2 cellular contexts compared by ENCODE assay signal in the genomic region with DNA sequence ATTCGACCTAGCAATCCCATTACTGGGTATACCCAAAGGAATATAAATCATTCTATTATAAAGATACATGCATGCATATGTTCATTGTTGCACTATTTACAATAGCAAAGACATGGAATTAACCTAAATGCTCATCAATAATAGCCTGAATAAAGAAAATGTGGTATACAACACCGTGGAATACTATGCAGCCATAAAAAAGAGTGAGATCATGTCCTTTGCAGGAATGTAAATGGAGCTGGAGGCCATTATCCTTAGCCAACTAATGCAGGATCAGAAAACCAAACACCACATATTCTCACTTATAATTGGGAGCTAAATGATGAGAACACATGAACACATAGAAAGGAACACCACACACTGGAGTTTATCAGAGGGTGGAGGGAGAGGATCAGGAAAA.
TF ChIP-seq lines count a peak whose summit lies in the region.

No MANE protein-coding gene starts in this region.

TF ChIP-seq in HEK293, 187 proteins besides CTCF, POLR2A, EP300 and RAD21 (continued from another document):
- TF ChIP-seq, protein P1, sequence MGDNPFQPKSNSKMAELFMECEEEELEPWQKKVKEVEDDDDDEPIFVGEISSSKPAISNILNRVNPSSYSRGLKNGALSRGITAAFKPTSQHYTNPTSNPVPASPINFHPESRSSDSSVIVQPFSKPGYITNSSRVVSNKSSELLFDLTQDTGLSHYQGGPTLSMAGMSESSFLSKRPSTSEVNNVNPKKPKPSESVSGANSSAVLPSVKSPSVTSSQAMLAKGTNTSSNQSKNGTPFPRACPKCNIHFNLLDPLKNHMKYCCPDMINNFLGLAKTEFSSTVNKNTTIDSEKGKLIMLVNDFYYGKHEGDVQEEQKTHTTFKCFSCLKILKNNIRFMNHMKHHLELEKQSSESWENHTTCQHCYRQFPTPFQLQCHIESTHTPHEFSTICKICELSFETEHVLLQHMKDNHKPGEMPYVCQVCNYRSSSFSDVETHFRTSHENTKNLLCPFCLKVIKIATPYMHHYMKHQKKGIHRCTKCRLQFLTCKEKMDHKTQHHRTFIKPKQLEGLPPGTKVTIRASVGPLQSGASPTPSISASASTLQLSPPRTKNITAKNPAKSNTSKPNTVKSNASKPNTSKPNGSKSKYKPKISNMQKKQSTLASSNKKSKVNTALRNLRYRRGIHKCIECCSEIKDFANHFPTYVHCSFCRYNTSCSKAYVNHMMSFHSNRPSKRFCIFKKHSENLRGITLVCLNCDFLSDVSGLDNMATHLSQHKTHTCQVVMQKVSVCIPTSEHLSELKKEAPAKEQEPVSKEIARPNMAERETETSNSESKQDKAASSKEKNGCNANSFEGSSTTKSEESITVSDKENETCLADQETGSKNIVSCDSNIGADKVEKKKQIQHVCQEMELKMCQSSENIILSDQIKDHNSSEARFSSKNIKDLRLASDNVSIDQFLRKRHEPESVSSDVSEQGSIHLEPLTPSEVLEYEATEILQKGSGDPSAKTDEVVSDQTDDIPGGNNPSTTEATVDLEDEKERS (tag by site-specific recombination; IDR thresholded peaks at IDR 0.05) = 0 out of 2 replicates have a peak, but pooled peaks have one; percentile 48
- 0 out of 2 replicates have a peak, but pooled peaks have one; percentile 42 for TF ChIP-seq ZNF580 (tag by site-specific recombination; IDR thresholded peaks at IDR 0.05)
- TF ChIP-seq ZNF146 (tag by site-specific recombination; IDR thresholded peaks at IDR 0.05) = peak; percentile 88
- TF ChIP-seq ZNF24 (tag by site-specific recombination; IDR thresholded peaks at IDR 0.05) = no peak
- TF ChIP-seq ZNF510 (tag by site-specific recombination; IDR thresholded peaks at IDR 0.05; ENCODE audit: insufficient replicate concordance) = no peak

TF ChIP-seq in K562, 482 proteins besides CTCF, POLR2A, EP300 and RAD21 (continued from another document):
- TF ChIP-seq, protein P2, sequence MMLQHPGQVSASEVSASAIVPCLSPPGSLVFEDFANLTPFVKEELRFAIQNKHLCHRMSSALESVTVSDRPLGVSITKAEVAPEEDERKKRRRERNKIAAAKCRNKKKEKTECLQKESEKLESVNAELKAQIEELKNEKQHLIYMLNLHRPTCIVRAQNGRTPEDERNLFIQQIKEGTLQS (IDR thresholded peaks at IDR 0.05) = no peak
- TF ChIP-seq, protein P2 (CRISPR knock-in tag; conservative IDR thresholded peaks at IDR 0.05) = no peak
- peak; percentile 63 for TF ChIP-seq RBM25 (IDR thresholded peaks at IDR 0.05; ENCODE audit: low read depth, low read length, severe bottlenecking)
- TF ChIP-seq ILF3 (IDR thresholded peaks at IDR 0.05; ENCODE audit: borderline replicate concordance) = no peak
- no peak for TF ChIP-seq SMAD2 (IDR thresholded peaks at IDR 0.05; ENCODE audit: low read depth, low read length)
- TF ChIP-seq ZBTB8A (IDR thresholded peaks at IDR 0.05; ENCODE audit: partially characterized antibody) = no peak
- peak; percentile 74 for TF ChIP-seq ZNF146 (CRISPR knock-in tag; IDR thresholded peaks at IDR 0.05; ENCODE audit: unreplicated experiment)
